ENCODE assay signal across 36 cellular contexts in the genomic region with DNA sequence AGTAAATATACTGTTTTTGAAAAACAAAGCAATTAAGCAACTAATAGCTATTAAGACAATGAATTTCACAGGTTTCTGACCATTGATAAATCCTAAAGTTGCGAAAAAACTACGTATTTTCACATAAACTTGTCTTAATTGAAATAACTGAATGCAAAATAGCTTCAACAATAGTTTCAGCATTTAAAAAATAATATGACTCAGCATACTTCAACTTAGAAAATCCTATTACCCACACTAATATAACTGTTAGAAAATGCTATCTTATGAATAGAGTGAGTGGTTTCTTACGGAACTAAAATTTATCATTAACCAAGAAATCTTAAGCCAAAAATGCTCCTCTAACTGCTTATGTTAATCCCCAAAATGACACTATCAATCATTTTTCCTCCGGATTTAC.
"Had no signal": no experiment of that assay in that cellular context is flagged by ENCODE, and none has a peak within 500 bp of the region (broad histone marks: within the 10 kb centered on the region; RNA-seq: fewer than 3 reads in every experiment).

No MANE protein-coding gene starts in this region.

- H3K9me3 Mint-ChIP-seq: activated naive CD4-positive, alpha-beta T cell treated with anti-CD3 and anti-CD28 coated beads, Interleukin-2, amount 50 U/mL, for 24 hours; activated naive CD8-positive, alpha-beta T cell treated with anti-CD3 and anti-CD28 coated beads, Interleukin-2, amount 10 ng/mL, durations not matched to agents 7 days and 5 days; activated T-cell treated with anti-CD3 and anti-CD28 coated beads, Interleukin-2, amount 50 U/mL, for 24 hours had no signal

- FAIRE-seq: astrocyte, bronchial epithelial cell had no signal

- H3K36me3 Mint-ChIP-seq: activated naive CD4-positive, alpha-beta T cell treated with anti-CD3 and anti-CD28 coated beads, Interleukin-2, amount 50 U/mL, for 24 hours; activated naive CD8-positive, alpha-beta T cell treated with anti-CD3 and anti-CD28 coated beads, Interleukin-2, amount 10 ng/mL, durations not matched to agents 7 days and 5 days had no signal

- H3K4me3 ChIP-seq: adrenal gland, body of pancreas, MG63 had no signal

- DNase-seq: activated CD4-positive, alpha-beta T cell treated with anti-CD3 and anti-CD28 coated beads, Interleukin-2, amount 10 ng/mL, durations not matched to agents 24 days and 14 days; activated CD4-positive, alpha-beta T cell treated with anti-CD3 and anti-CD28 coated beads, Interleukin-2, amount 50 U/mL, for 48 hours; activated CD8-positive, alpha-beta T cell treated with anti-CD3 and anti-CD28 coated beads, Interleukin-2, amount 10 ng/mL, durations not matched to agents 7 days and 5 days; activated gamma-delta T cell; activated naive CD4-positive, alpha-beta T cell treated with Interleukin-2 at 50 U/mL for 16 hours; activated naive CD8-positive, alpha-beta T cell treated with anti-CD3 and anti-CD28 coated beads, Interleukin-2, amount 10 ng/mL, durations not matched to agents 7 days and 5 days; activated T-cell treated with anti-CD3 and anti-CD28 coated beads, Interleukin-2, amount 50 U/mL, for 24 hours; adrenal gland; body of pancreas; caudate nucleus; cerebellar nuclear complex; Kasumi-1; KG1; MG63; NCI-H1048; NCI-H1105 treated with DMSO at 0.1 percent for 48 hours; NCI-H1436; NCI-H1694 treated with DMSO at 0.1 percent for 48 hours; NCI-H2029; NCI-H345; NCI-H510A; NCI-H526; NCI-H748 treated with DMSO at 0.1 percent for 48 hours; NK-92 treated with Interleukin-12 subunit alpha and Interleukin-12 subunit beta, amount 100 ng/mL, for 24 hours; RPMI8226; SIG-M5; SW 1271; T-helper 1 cell; T-helper 2 cell; T-helper 9 cell; WERI-Rb-1 had no signal

- H3K27me3 ChIP-seq: adrenal gland, body of pancreas, MG63 had no signal

- H3K4me1 ChIP-seq: adrenal gland had no signal

- H3K9me3 ChIP-seq: adrenal gland, body of pancreas, MG63 had no signal

- ATAC-seq: activated CD8-positive, alpha-beta T cell treated with anti-CD3 and anti-CD28 coated beads, Interleukin-2, amount 10 ng/mL, durations not matched to agents 7 days and 5 days; body of pancreas; Panc1 had no signal

- H3K36me3 ChIP-seq: adrenal gland, MG63, WERI-Rb-1 had no signal

- H3K4me1 Mint-ChIP-seq: activated CD4-positive, alpha-beta T cell treated with anti-CD3 and anti-CD28 coated beads, Interleukin-2, amount 10 ng/mL, durations not matched to agents 24 days and 14 days; activated naive CD4-positive, alpha-beta T cell treated with anti-CD3 and anti-CD28 coated beads, Interleukin-2, amount 50 U/mL, for 24 hours had no signal

- H3K27ac Mint-ChIP-seq: activated CD4-positive, alpha-beta T cell treated with anti-CD3 and anti-CD28 coated beads, Interleukin-2, amount 10 ng/mL, durations not matched to agents 24 days and 14 days; activated CD8-positive, alpha-beta T cell treated with anti-CD3 and anti-CD28 coated beads, Interleukin-2, amount 10 ng/mL, durations not matched to agents 7 days and 5 days; activated naive CD4-positive, alpha-beta T cell treated with anti-CD3 and anti-CD28 coated beads, Interleukin-2, amount 50 U/mL, for 24 hours; activated naive CD8-positive, alpha-beta T cell treated with anti-CD3 and anti-CD28 coated beads, Interleukin-2, amount 10 ng/mL, durations not matched to agents 7 days and 5 days; activated T-cell treated with anti-CD3 and anti-CD28 coated beads, Interleukin-2, amount 50 U/mL, for 24 hours; activated T-helper 2 cell treated with anti-CD3 and anti-CD28 coated beads, Interferon-gamma antibody, Interleukin-2, Interleukin-4, amounts not matched to agents 10 μg/mL and 5 μg/mL and 100 μg/mL, durations not matched to agents 14 hours and 24 hours and 36 hours had no signal

- H3K4me3 Mint-ChIP-seq: activated CD4-positive, alpha-beta T cell treated with anti-CD3 and anti-CD28 coated beads, Interleukin-2, amount 10 ng/mL, durations not matched to agents 24 days and 14 days; activated CD8-positive, alpha-beta T cell treated with anti-CD3 and anti-CD28 coated beads, Interleukin-2, amount 10 ng/mL, durations not matched to agents 7 days and 5 days; activated naive CD4-positive, alpha-beta T cell treated with anti-CD3 and anti-CD28 coated beads, Interleukin-2, amount 50 U/mL, for 24 hours; activated naive CD8-positive, alpha-beta T cell treated with anti-CD3 and anti-CD28 coated beads, Interleukin-2, amount 10 ng/mL, durations not matched to agents 7 days and 5 days; activated T-cell treated with anti-CD3 and anti-CD28 coated beads, Interleukin-2, amount 50 U/mL, for 24 hours had no signal

- H3K27ac ChIP-seq: adrenal gland, body of pancreas, WERI-Rb-1 had no signal
